Comparison of ENCODE assay signal across 1 cellular context in genomic region chr15:75453703-75454470, GRCh38.
A peak's percentile ranks its signal among the peaks of the same experiment; 100 is the strongest.
TF ChIP-seq lines count a peak whose summit lies in the region.

No MANE protein-coding gene starts in this region.

TF ChIP-seq in K562, 482 proteins besides CTCF, POLR2A, EP300 and RAD21 (continued from another document and continues in another):
- no peak for TF ChIP-seq E2F8 (IDR thresholded peaks at IDR 0.05; ENCODE audit: low read depth, partially characterized antibody)
- TF ChIP-seq OTX1 (CRISPR knock-in tag; IDR thresholded peaks at IDR 0.05): no peak
- peak; percentile 86 for TF ChIP-seq RBFOX2 (IDR thresholded peaks at IDR 0.05; ENCODE audit: low read depth, low read length)
- peak; percentile 22; the same call in 1 of the 2 replicates for TF ChIP-seq ZBED1 (IDR thresholded peaks at IDR 0.05)
- TF ChIP-seq NR2C1 (IDR thresholded peaks at IDR 0.05): no peak; the same call in 1 of the 2 replicates
- TF ChIP-seq NR2C1 (tag; IDR thresholded peaks at IDR 0.05): peak; percentile 37; the same call in 1 of the 2 replicates
- no peak for TF ChIP-seq FOXA1 (IDR thresholded peaks at IDR 0.05; ENCODE audit: borderline replicate concordance)
- peak; percentile 71 for TF ChIP-seq PRDM10 (IDR thresholded peaks at IDR 0.05; ENCODE audit: partially characterized antibody)
- no peak for TF ChIP-seq ZFPM2 (CRISPR knock-in tag; IDR thresholded peaks at IDR 0.05)
- no peak for TF ChIP-seq TSC22D4 (tag; IDR thresholded peaks at IDR 0.05)
- TF ChIP-seq HNRNPK (IDR thresholded peaks at IDR 0.05; ENCODE audit: low read depth, low read length, poor library complexity, severe bottlenecking): no peak
- peak; percentile 79 for TF ChIP-seq CREM (IDR thresholded peaks at IDR 0.05; ENCODE audit: low read depth)
- TF ChIP-seq ZNF165 (CRISPR knock-in tag; IDR thresholded peaks at IDR 0.05; ENCODE audit: borderline replicate concordance): no peak
- TF ChIP-seq NKRF (IDR thresholded peaks at IDR 0.05; ENCODE audit: borderline replicate concordance): peak; percentile 89
- TF ChIP-seq SP2 (IDR thresholded peaks at IDR 0.05; ENCODE audit: extremely low read depth, low read depth, low read length, poor library complexity, severe bottlenecking): peak; percentile 56
- no peak for TF ChIP-seq ZNF785 (CRISPR knock-in tag; IDR thresholded peaks at IDR 0.05)
- TF ChIP-seq EP400 (IDR thresholded peaks at IDR 0.05): peak; percentile 88
- peak; percentile 37; the same call in 1 of the 2 replicates for TF ChIP-seq THAP12 (CRISPR knock-in tag; IDR thresholded peaks at IDR 0.05)
- peak; percentile 63; the same call in 1 of the 2 replicates for TF ChIP-seq CREB1 (IDR thresholded peaks at IDR 0.05)
- TF ChIP-seq CREB1 (CRISPR knock-in tag; IDR thresholded peaks at IDR 0.05): peak; percentile 81
- no peak for TF ChIP-seq HMBOX1 (IDR thresholded peaks at IDR 0.05)
- TF ChIP-seq ZNF431 (CRISPR knock-in tag; IDR thresholded peaks at IDR 0.05): no peak
- peak; percentile 65 for TF ChIP-seq MXD1 (CRISPR knock-in tag; IDR thresholded peaks at IDR 0.05; ENCODE audit: borderline replicate concordance, poor library complexity, severe bottlenecking)
- no peak for TF ChIP-seq RERE (CRISPR knock-in tag; IDR thresholded peaks at IDR 0.05; ENCODE audit: borderline replicate concordance)
- no peak for TF ChIP-seq MED1 (CRISPR knock-in tag; IDR thresholded peaks at IDR 0.05; ENCODE audit: borderline replicate concordance)
- TF ChIP-seq BRD9 (IDR thresholded peaks at IDR 0.05; ENCODE audit: low read depth, partially characterized antibody): peak; percentile 46
- no peak for TF ChIP-seq BDP1 (IDR thresholded peaks at IDR 0.05; ENCODE audit: insufficient read depth, insufficient read length)
- TF ChIP-seq ZNF121 (CRISPR knock-in tag; conservative IDR thresholded peaks at IDR 0.05): no peak
- no peak for TF ChIP-seq BRF1 (IDR thresholded peaks at IDR 0.05; ENCODE audit: borderline replicate concordance, extremely low read depth, insufficient read length)
- TF ChIP-seq ZFX (CRISPR knock-in tag; IDR thresholded peaks at IDR 0.05): no peak
- no peak for TF ChIP-seq REST (CRISPR knock-in tag; IDR thresholded peaks at IDR 0.05; ENCODE audit: low read depth)
- TF ChIP-seq CREB5 (CRISPR knock-in tag; IDR thresholded peaks at IDR 0.05): no peak
